Comparison of ENCODE assay signal across 28 cellular contexts in the genomic region with DNA sequence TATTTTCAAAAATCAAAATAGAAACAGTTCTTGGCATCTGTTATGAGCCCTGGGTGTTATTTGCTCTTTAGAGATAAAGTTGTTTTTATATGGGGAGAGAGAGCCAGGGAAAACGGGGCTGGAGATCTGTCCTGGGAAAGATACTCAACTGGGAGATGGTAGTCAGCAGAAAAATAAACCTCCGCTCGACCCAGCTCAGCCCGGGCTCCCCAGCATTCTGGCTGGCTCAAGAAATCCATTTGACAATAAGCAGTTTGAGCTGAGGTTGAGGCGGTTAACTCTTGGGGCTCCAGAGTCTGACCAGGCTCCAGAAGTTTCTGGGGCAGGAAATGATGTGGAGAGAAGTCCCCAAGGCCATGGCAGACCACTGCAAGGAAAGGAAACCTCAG.
"Had no signal": no experiment of that assay in that cellular context is flagged by ENCODE, and none has a peak within 500 bp of the region (broad histone marks: within the 10 kb centered on the region; RNA-seq: fewer than 3 reads in every experiment).

No MANE protein-coding gene starts in this region.

- H3K4me1 ChIP-seq: SJSA1 had no signal

- H3K9me3 Mint-ChIP-seq: activated B cell treated with CpG ODN at 0.5 μM for 24 hours; activated CD4-positive, alpha-beta memory T cell treated with anti-CD3 and anti-CD28 coated beads for 36 hours; activated CD4-positive, alpha-beta T cell treated with anti-CD3 and anti-CD28 coated beads, Interleukin-2, amount 10 ng/mL, durations not matched to agents 7 days and 5 days; activated naive CD8-positive, alpha-beta T cell treated with anti-CD3 and anti-CD28 coated beads, Interleukin-2, amount 50 U/mL, for 24 hours; activated T-cell treated with anti-CD3 and anti-CD28 coated beads, Interleukin-2, amount 50 U/mL, for 4 hours had no signal

- H3K36me3 Mint-ChIP-seq: activated CD4-positive, alpha-beta memory T cell treated with anti-CD3 and anti-CD28 coated beads for 36 hours; activated naive CD4-positive, alpha-beta T cell treated with anti-CD3 and anti-CD28 coated beads, Interleukin-2, amount 50 U/mL, for 72 hours; brain had no signal

- H3K4me3 Mint-ChIP-seq: activated B cell treated with CpG ODN at 0.5 μM for 24 hours; activated CD4-positive, alpha-beta memory T cell treated with anti-CD3 and anti-CD28 coated beads for 36 hours; activated CD4-positive, alpha-beta T cell treated with anti-CD3 and anti-CD28 coated beads, Interleukin-2, amount 10 ng/mL, durations not matched to agents 7 days and 5 days; activated naive CD8-positive, alpha-beta T cell treated with anti-CD3 and anti-CD28 coated beads, Interleukin-2, amount 50 U/mL, for 24 hours; activated T-cell treated with anti-CD3 and anti-CD28 coated beads, Interleukin-2, amount 50 U/mL, for 4 hours; T-helper 17 cell had no signal

- H3K36me3 ChIP-seq: ascending aorta, SJSA1 had no signal

- H3K27me3 ChIP-seq: ascending aorta, SJSA1 had no signal

- H3K4me1 Mint-ChIP-seq: activated B cell treated with CpG ODN at 0.5 μM for 24 hours; activated CD4-positive, alpha-beta T cell treated with anti-CD3 and anti-CD28 coated beads, Interleukin-2, amount 10 ng/mL, durations not matched to agents 7 days and 5 days; activated naive CD8-positive, alpha-beta T cell treated with anti-CD3 and anti-CD28 coated beads, Interleukin-2, amount 50 U/mL, for 24 hours; T-helper 17 cell had no signal

- H3K27ac ChIP-seq: ascending aorta, SJSA1 had no signal

- ATAC-seq: activated naive CD4-positive, alpha-beta T cell treated with anti-CD3 and anti-CD28 coated beads, Interleukin-2, amount 50 U/mL, for 72 hours; activated naive CD8-positive, alpha-beta T cell treated with anti-CD3 and anti-CD28 coated beads, Interleukin-2, amount 50 U/mL, for 24 hours; activated T-cell treated with anti-CD3 and anti-CD28 coated beads, Interleukin-2, amount 50 U/mL, for 4 hours; Panc1; SK-N-SH treated with all-trans-retinoic acid at 6 μM for 48 hours; T-helper 17 cell had no signal

- H3K4me3 ChIP-seq: SJSA1 had no signal

- H3K9me3 ChIP-seq: ascending aorta, SJSA1 had no signal

- DNase-seq: activated B cell treated with CpG ODN at 0.5 μM for 24 hours; activated CD4-positive, alpha-beta memory T cell treated with anti-CD3 and anti-CD28 coated beads for 36 hours; activated CD4-positive, alpha-beta T cell treated with anti-CD3 and anti-CD28 coated beads, Interleukin-2, amount 10 ng/mL, durations not matched to agents 7 days and 5 days; activated CD8-positive, alpha-beta memory T cell treated with anti-CD3 and anti-CD28 coated beads for 24 hours; activated effector memory CD4-positive, alpha-beta T cell treated with anti-CD3 and anti-CD28 coated beads, Interleukin-2, amount 50 U/mL, for 16 hours; activated naive CD4-positive, alpha-beta T cell treated with Interleukin-2 at 50 U/mL for 16 hours; activated naive CD8-positive, alpha-beta T cell treated with anti-CD3 and anti-CD28 coated beads, Interleukin-2, amount 50 U/mL, for 24 hours; activated T-cell treated with anti-CD3 and anti-CD28 coated beads, Interleukin-2, amount 50 U/mL, for 4 hours; amniotic stem cell; MM.1S; NCI-H1105 treated with DMSO at 0.1 percent for 48 hours; NCI-H1436 treated with DMSO at 0.1 percent for 48 hours; NCI-H187; NCI-H2081; NCI-H510A treated with DMSO at 0.1 percent for 48 hours; NCI-H69; NK-92 treated with Interleukin-12 subunit alpha and Interleukin-12 subunit beta, amount 100 ng/mL, for 24 hours; OCI-M1; RPMI8226; SHP77; T-helper 17 cell; T-helper 9 cell had no signal

- H3K27me3 Mint-ChIP-seq: activated B cell treated with CpG ODN at 0.5 μM for 24 hours; activated CD4-positive, alpha-beta memory T cell treated with anti-CD3 and anti-CD28 coated beads for 36 hours; activated CD4-positive, alpha-beta T cell treated with anti-CD3 and anti-CD28 coated beads, Interleukin-2, amount 10 ng/mL, durations not matched to agents 7 days and 5 days; activated naive CD8-positive, alpha-beta T cell treated with anti-CD3 and anti-CD28 coated beads, Interleukin-2, amount 50 U/mL, for 24 hours; T-helper 17 cell had no signal

- H3K27ac Mint-ChIP-seq: activated B cell treated with CpG ODN at 0.5 μM for 24 hours; activated CD4-positive, alpha-beta memory T cell treated with anti-CD3 and anti-CD28 coated beads for 36 hours; activated CD4-positive, alpha-beta T cell treated with anti-CD3 and anti-CD28 coated beads, Interleukin-2, amount 10 ng/mL, durations not matched to agents 7 days and 5 days; activated naive CD8-positive, alpha-beta T cell treated with anti-CD3 and anti-CD28 coated beads, Interleukin-2, amount 50 U/mL, for 24 hours; T-helper 17 cell had no signal
